In the genomic region with DNA sequence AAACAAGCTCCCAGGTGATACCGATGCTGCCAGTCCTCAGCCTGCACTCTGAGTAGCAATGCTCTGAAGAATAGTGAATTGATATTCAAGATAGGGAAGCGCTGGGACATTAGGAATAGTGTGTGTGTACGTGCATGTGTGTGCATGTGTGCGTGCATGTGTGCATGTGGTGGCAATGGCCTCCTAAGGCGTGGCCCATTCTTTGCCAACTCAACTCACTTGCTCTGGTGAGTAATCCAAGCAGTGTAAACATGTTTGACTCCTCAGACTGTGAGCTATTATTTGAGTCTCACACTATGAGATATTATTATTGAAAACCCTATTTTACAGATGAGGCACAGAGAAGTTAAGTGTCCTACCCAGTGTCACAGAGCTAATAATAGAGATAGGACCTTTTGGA, we compare ENCODE assay signal across 2 cellular contexts.
TF ChIP-seq lines count a peak whose summit lies in the region.

No MANE protein-coding gene starts in this region.

TF ChIP-seq in HCT116, 20 proteins besides CTCF, POLR2A, EP300 and RAD21:
- TF ChIP-seq CBX3 (IDR thresholded peaks at IDR 0.05; ENCODE audit: low read depth): no peak
- no peak for TF ChIP-seq TCF7L2 (IDR thresholded peaks at IDR 0.05; ENCODE audit: borderline replicate concordance, extremely low read depth, insufficient read depth, insufficient read length)
- no peak for TF ChIP-seq SP1 (IDR thresholded peaks at IDR 0.05; ENCODE audit: low read depth)
- no peak for TF ChIP-seq ZFX (IDR thresholded peaks at IDR 0.05)
- no peak for TF ChIP-seq EZH2phosphoT487 (IDR thresholded peaks at IDR 0.05; ENCODE audit: borderline replicate concordance)
- TF ChIP-seq, protein P1, sequence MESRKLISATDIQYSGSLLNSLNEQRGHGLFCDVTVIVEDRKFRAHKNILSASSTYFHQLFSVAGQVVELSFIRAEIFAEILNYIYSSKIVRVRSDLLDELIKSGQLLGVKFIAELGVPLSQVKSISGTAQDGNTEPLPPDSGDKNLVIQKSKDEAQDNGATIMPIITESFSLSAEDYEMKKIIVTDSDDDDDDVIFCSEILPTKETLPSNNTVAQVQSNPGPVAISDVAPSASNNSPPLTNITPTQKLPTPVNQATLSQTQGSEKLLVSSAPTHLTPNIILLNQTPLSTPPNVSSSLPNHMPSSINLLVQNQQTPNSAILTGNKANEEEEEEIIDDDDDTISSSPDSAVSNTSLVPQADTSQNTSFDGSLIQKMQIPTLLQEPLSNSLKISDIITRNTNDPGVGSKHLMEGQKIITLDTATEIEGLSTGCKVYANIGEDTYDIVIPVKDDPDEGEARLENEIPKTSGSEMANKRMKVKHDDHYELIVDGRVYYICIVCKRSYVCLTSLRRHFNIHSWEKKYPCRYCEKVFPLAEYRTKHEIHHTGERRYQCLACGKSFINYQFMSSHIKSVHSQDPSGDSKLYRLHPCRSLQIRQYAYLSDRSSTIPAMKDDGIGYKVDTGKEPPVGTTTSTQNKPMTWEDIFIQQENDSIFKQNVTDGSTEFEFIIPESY (IDR thresholded peaks at IDR 0.05; ENCODE audit: extremely low read depth, insufficient replicate concordance, low read length): no peak

TF ChIP-seq in GM12878, 131 proteins besides CTCF, POLR2A, EP300 and RAD21:
- TF ChIP-seq PBX3 (IDR thresholded peaks at IDR 0.05; ENCODE audit: insufficient replicate concordance, low read depth, low read length) (peak; percentile 22), GABPA (IDR thresholded peaks at IDR 0.05; ENCODE audit: low read depth) (no peak)
- TF ChIP-seq, protein P2, sequence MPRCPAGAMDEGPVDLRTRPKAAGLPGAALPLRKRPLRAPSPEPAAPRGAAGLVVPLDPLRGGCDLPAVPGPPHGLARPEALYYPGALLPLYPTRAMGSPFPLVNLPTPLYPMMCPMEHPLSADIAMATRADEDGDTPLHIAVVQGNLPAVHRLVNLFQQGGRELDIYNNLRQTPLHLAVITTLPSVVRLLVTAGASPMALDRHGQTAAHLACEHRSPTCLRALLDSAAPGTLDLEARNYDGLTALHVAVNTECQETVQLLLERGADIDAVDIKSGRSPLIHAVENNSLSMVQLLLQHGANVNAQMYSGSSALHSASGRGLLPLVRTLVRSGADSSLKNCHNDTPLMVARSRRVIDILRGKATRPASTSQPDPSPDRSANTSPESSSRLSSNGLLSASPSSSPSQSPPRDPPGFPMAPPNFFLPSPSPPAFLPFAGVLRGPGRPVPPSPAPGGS (IDR thresholded peaks at IDR 0.05; ENCODE audit: borderline replicate concordance, insufficient read depth, low read depth, low read length, poor library complexity, severe bottlenecking): peak; percentile 64
TF ChIP-seq in GM12878: peak in this region for 2.
